ENCODE assay signal across 15 cellular contexts in genomic region chr17:22286337-22287041, GRCh38.
"Had no signal": no experiment of that assay in that cellular context is flagged by ENCODE, and none has a peak within 500 bp of the region (broad histone marks: within the 10 kb centered on the region; RNA-seq: fewer than 3 reads in every experiment).

No MANE protein-coding gene starts in this region.

- H3K27me3 Mint-ChIP-seq: activated naive CD4-positive, alpha-beta T cell treated with anti-CD3 and anti-CD28 coated beads, Interleukin-2, amount 50 U/mL, for 24 hours; dendritic cell treated with granulocyte-macrophage colony-stimulating factor and Interleukin-4, amounts not matched to agents 40 ng/mL and 50 ng/mL, for 4 days had no signal

- H3K27ac ChIP-seq: breast epithelium had no signal

- H3K4me3 Mint-ChIP-seq: activated naive CD4-positive, alpha-beta T cell treated with anti-CD3 and anti-CD28 coated beads, Interleukin-2, amount 50 U/mL, for 24 hours; dendritic cell treated with granulocyte-macrophage colony-stimulating factor and Interleukin-4, amounts not matched to agents 40 ng/mL and 50 ng/mL, for 4 days; nephron; stimulated activated effector memory CD8-positive, alpha-beta T cell treated with anti-CD3 and anti-CD28 coated beads, Interleukin-12 subunit alpha, Interleukin-12 subunit beta, amount 100 ng/mL, for 72 hours; T-helper 1 cell treated with Interleukin-12 subunit alpha and Interleukin-12 subunit beta and Interleukin-4 antibody, amounts not matched to agents 30 μg/mL and 1 μg/mL, for 36 hours had no signal

- H3K36me3 Mint-ChIP-seq: activated naive CD4-positive, alpha-beta T cell treated with anti-CD3 and anti-CD28 coated beads, Interleukin-2, amount 50 U/mL, for 24 hours; stimulated activated effector memory CD8-positive, alpha-beta T cell treated with anti-CD3 and anti-CD28 coated beads, Interleukin-12 subunit alpha, Interleukin-12 subunit beta, amount 100 ng/mL, for 72 hours had no signal

- H3K4me3 ChIP-seq: breast epithelium had no signal

- FAIRE-seq: astrocyte, islet of Langerhans, small intestine, urothelium cell line had no signal

- H3K9me3 ChIP-seq: breast epithelium had no signal

- H3K27me3 ChIP-seq: breast epithelium had no signal

- H3K4me1 ChIP-seq: breast epithelium had no signal

- H3K27ac Mint-ChIP-seq: activated naive CD4-positive, alpha-beta T cell treated with anti-CD3 and anti-CD28 coated beads, Interleukin-2, amount 50 U/mL, for 24 hours; dendritic cell treated with granulocyte-macrophage colony-stimulating factor and Interleukin-4, amounts not matched to agents 40 ng/mL and 50 ng/mL, for 4 days; nephron; stimulated activated effector memory CD8-positive, alpha-beta T cell treated with anti-CD3 and anti-CD28 coated beads, Interleukin-12 subunit alpha, Interleukin-12 subunit beta, amount 100 ng/mL, for 72 hours; T-helper 1 cell treated with Interleukin-12 subunit alpha and Interleukin-12 subunit beta and Interleukin-4 antibody, amounts not matched to agents 30 μg/mL and 1 μg/mL, for 36 hours had no signal

- H3K36me3 ChIP-seq: breast epithelium had no signal

- DNase-seq: activated gamma-delta T cell; effector CD8-positive, alpha-beta T cell; midbrain; nucleus accumbens; small intestine; stimulated activated CD4-positive, alpha-beta T cell treated with anti-CD3 and anti-CD28 coated beads, Interleukin-4, amount 100 ng/mL, for 24 hours had no signal

- H3K4me1 Mint-ChIP-seq: activated naive CD4-positive, alpha-beta T cell treated with anti-CD3 and anti-CD28 coated beads, Interleukin-2, amount 50 U/mL, for 24 hours; nephron; stimulated activated effector memory CD8-positive, alpha-beta T cell treated with anti-CD3 and anti-CD28 coated beads, Interleukin-12 subunit alpha, Interleukin-12 subunit beta, amount 100 ng/mL, for 72 hours had no signal

- H3K9me3 Mint-ChIP-seq: activated naive CD4-positive, alpha-beta T cell treated with anti-CD3 and anti-CD28 coated beads, Interleukin-2, amount 50 U/mL, for 24 hours had no signal
